Comparison of ENCODE assay signal across 10 cellular contexts in the genomic region with DNA sequence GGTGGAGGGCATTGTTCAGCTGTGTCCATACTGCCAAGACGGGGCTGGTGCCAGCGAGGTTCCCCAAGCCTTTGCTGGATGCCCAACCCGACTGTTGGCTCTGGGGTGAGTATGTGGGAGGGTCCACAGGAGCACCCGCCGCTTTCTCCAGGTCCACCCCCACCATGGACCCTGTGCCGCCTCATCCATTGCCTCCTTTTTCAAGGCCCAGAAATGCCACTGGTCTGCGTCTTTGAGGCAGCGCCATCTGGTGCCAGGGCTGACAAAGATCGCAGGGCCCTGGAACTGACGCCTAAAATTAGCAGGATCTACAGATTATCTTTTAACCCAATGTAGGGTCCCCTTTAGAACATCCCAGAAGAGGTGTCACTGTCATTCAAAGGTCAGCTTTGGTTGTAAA. TPM values are rescaled to one million over a fixed set of nuclear protein-coding genes. Genes with fewer than 3 reads are reported as not detected.
DNase-seq lines count a peak whose midpoint lies in the region; ATAC-seq and TF ChIP-seq lines count a peak whose summit lies in the region.
"Had no signal": no experiment of that assay in that cellular context is flagged by ENCODE, and none has a peak within 500 bp of the region (broad histone marks: within the 10 kb centered on the region; RNA-seq: fewer than 3 reads in every experiment).

No MANE protein-coding gene starts in this region.

- peak overlapping the region; percentile 86 for H3K9ac ChIP-seq in adipocyte (ENCODE audit: low read length)

- intact Hi-C loops in A673 (cut with micrococcal nuclease; ENCODE audit: unreplicated experiment): loop anchor here (5.0 kb wide), 1 partner anchor 62 kb away; no protein-coding TSS in a partner anchor
- intact Hi-C loops in activated T-helper 1 cell treated with anti-CD3 and anti-CD28 coated beads, Interleukin-12 subunit alpha, Interleukin-12 subunit beta, Interleukin-2, Interleukin-4 antibody, amounts not matched to agents 30 ng/mL and 10 ng/mL and 1 ng/mL, durations not matched to agents 14 hours and 24 hours and 36 hours (cut with micrococcal nuclease): no loop called here

- H3K27me3 ChIP-seq in A673 (replicated peaks; ENCODE audit: insufficient read depth, low read depth, low read length, poor library complexity) (no peaks in the 10 kb centered on the region), adipocyte (replicated peaks; ENCODE audit: control insufficient read depth, insufficient read depth, low read length) (no peaks in the 10 kb centered on the region), layer of hippocampus (ENCODE audit: control insufficient read depth, insufficient read depth, low read length) (no peaks in the 10 kb centered on the region)

- no peaks in the 10 kb centered on the region for H3K9me3 Mint-ChIP-seq in activated T-helper 1 cell treated with anti-CD3 and anti-CD28 coated beads, Interleukin-12 subunit alpha, Interleukin-12 subunit beta, Interleukin-2, Interleukin-4 antibody, amounts not matched to agents 30 ng/mL and 10 ng/mL and 1 ng/mL, durations not matched to agents 14 hours and 24 hours and 36 hours
- H3K9me3 Mint-ChIP-seq: nephron had no signal

- H3K27ac ChIP-seq in A673 (ENCODE audit: low read depth, low read length, poor library complexity, severe bottlenecking) (no peak overlapping the region), layer of hippocampus (ENCODE audit: low read depth, low read length) (peak overlapping the region; percentile 100)

- BruUV-seq in A673 (replicated peaks; lab: Mats Ljungman, UMichigan): no TSS peak

- POLR2A ChIA-PET in A673 (lab: Charles Lee; ENCODE audit: low non-redundant PET): no interaction called here

- DNase-seq in A673 (ENCODE audit: low spot score): no peak
- DNase-seq in adipocyte (ENCODE audit: low read depth): no peak
- no peak for DNase-seq in ecto neural progenitor cell (ENCODE audit: low spot score)
- DNase-seq in activated T-helper 1 cell treated with anti-CD3 and anti-CD28 coated beads, Interleukin-12 subunit alpha, Interleukin-12 subunit beta, Interleukin-2, Interleukin-4 antibody, amounts not matched to agents 30 ng/mL and 10 ng/mL and 1 ng/mL, durations not matched to agents 14 hours and 24 hours and 36 hours (ENCODE audit: low spot score): no peak
- DNase-seq: activated effector memory CD4-positive, alpha-beta T cell treated with anti-CD3 and anti-CD28 coated beads, Interleukin-2, amount 50 U/mL, for 16 hours had no signal

- H3K36me3 ChIP-seq in A673 (ENCODE audit: insufficient read depth, low read length, poor library complexity, severe bottlenecking) (peaks cover 9% of the 10 kb centered on the region), adipocyte (ENCODE audit: control insufficient read depth, insufficient read depth, low read length, severe bottlenecking) (peaks cover 32% of the 10 kb centered on the region)

- H3K9me3 ChIP-seq in A673 (ENCODE audit: low read depth, low read length, poor library complexity, severe bottlenecking) (no peaks in the 10 kb centered on the region), adipocyte (ENCODE audit: control insufficient read depth, low read length) (no peaks in the 10 kb centered on the region)

- no peaks in the 10 kb centered on the region for H3K36me3 Mint-ChIP-seq in activated T-helper 1 cell treated with anti-CD3 and anti-CD28 coated beads, Interleukin-12 subunit alpha, Interleukin-12 subunit beta, Interleukin-2, Interleukin-4 antibody, amounts not matched to agents 30 ng/mL and 10 ng/mL and 1 ng/mL, durations not matched to agents 14 hours and 24 hours and 36 hours (ENCODE audit: low read depth)

- CTCF ChIA-PET in A673 (lab: Charles Lee): no interaction called here

- ATAC-seq in GM21529 (IDR thresholded peaks at IDR 0.05; ENCODE audit: unreplicated experiment): no peak
- ATAC-seq in GM21526 (IDR thresholded peaks at IDR 0.05; ENCODE audit: low FRiP score, unreplicated experiment): no peak

- H3K27me3 Mint-ChIP-seq in activated T-helper 1 cell treated with anti-CD3 and anti-CD28 coated beads, Interleukin-12 subunit alpha, Interleukin-12 subunit beta, Interleukin-2, Interleukin-4 antibody, amounts not matched to agents 30 ng/mL and 10 ng/mL and 1 ng/mL, durations not matched to agents 14 hours and 24 hours and 36 hours (ENCODE audit: insufficient read depth): peaks cover 13% of the 10 kb centered on the region

- H3K4me3 ChIP-seq in A673 (ENCODE audit: low read depth, low read length, poor library complexity, severe bottlenecking) (no peak overlapping the region), GM12875 (ENCODE audit: low read depth, low read length) (no peak overlapping the region), adipocyte (ENCODE audit: low read length) (no peak overlapping the region)

- H3K4me3 Mint-ChIP-seq in activated T-helper 1 cell treated with anti-CD3 and anti-CD28 coated beads, Interleukin-12 subunit alpha, Interleukin-12 subunit beta, Interleukin-2, Interleukin-4 antibody, amounts not matched to agents 30 ng/mL and 10 ng/mL and 1 ng/mL, durations not matched to agents 14 hours and 24 hours and 36 hours: no peak overlapping the region
- H3K4me3 Mint-ChIP-seq: nephron had no signal

- peak; percentile 62 for TF ChIP-seq CTCF in A673 (conservative IDR thresholded peaks at IDR 0.05; ENCODE audit: low read depth, low read length)
- TF ChIP-seq CTCF in GM12875 (IDR thresholded peaks at IDR 0.05; ENCODE audit: borderline replicate concordance, insufficient read depth, low read depth, low read length): peak; percentile 60

- H3K4me1 Mint-ChIP-seq in activated T-helper 1 cell treated with anti-CD3 and anti-CD28 coated beads, Interleukin-12 subunit alpha, Interleukin-12 subunit beta, Interleukin-2, Interleukin-4 antibody, amounts not matched to agents 30 ng/mL and 10 ng/mL and 1 ng/mL, durations not matched to agents 14 hours and 24 hours and 36 hours (ENCODE audit: low read depth): no peaks in the 10 kb centered on the region

- no peak overlapping the region for H3K27ac Mint-ChIP-seq in activated T-helper 1 cell treated with anti-CD3 and anti-CD28 coated beads, Interleukin-12 subunit alpha, Interleukin-12 subunit beta, Interleukin-2, Interleukin-4 antibody, amounts not matched to agents 30 ng/mL and 10 ng/mL and 1 ng/mL, durations not matched to agents 14 hours and 24 hours and 36 hours

- H3K4me1 ChIP-seq in A673 (ENCODE audit: insufficient read depth, low read length, poor library complexity, severe bottlenecking) (peaks cover 25% of the 10 kb centered on the region), adipocyte (ENCODE audit: control insufficient read depth, insufficient read depth, low read length) (peaks cover 89% of the 10 kb centered on the region)

RNA-seq across cellular contexts. Expression of a gene that starts 34.6 kb away (rescaled TPM):
- 69.7 and 77.9 TPM in 2 replicates for total RNA-seq in A673 (2021)
- 4.5 and 8.0 TPM in 2 replicates for total RNA-seq in activated T-helper 1 cell treated with anti-CD3 and anti-CD28 coated beads, Interleukin-12 subunit alpha, Interleukin-12 subunit beta, Interleukin-2, Interleukin-4 antibody, amounts not matched to agents 30 ng/mL and 10 ng/mL and 1 ng/mL, durations not matched to agents 14 hours and 24 hours and 36 hours
